21 cellular contexts compared by ENCODE assay signal in the genomic region with DNA sequence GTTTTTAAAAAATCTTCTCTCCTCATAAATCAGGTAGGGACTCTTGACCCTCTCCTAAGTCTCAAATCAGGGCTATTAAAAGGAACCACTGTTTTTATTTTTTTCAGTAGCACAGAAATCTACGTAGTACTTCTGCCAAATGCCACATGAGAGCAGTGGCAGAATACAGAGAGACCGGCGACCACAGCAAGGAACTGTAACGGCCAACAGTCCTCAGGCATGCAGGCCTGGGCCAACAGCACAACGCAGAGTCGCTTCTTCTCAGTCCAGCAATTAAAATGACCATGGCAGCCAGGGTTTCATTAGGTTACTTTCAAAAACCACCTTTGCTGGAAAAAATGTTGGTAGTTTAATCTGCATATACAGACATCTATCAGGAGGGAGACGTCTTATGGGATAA. TPM values are rescaled to one million over a fixed set of nuclear protein-coding genes. Genes with fewer than 3 reads are reported as not detected.
DNase-seq lines count a peak whose midpoint lies in the region; ATAC-seq and TF ChIP-seq lines count a peak whose summit lies in the region.
"Had no signal": no experiment of that assay in that cellular context is flagged by ENCODE, and none has a peak within 500 bp of the region (broad histone marks: within the 10 kb centered on the region; RNA-seq: fewer than 3 reads in every experiment).

No MANE protein-coding gene starts in this region.

- no peak for TF ChIP-seq CTCF in right atrium auricular region (IDR thresholded peaks at IDR 0.05)
- no peak for TF ChIP-seq CTCF in gastrocnemius medialis (IDR thresholded peaks at IDR 0.05 in 4 of 5, conservative IDR thresholded peaks at IDR 0.05 in 1 of 5)

- H3K4me1 ChIP-seq in right atrium auricular region (no peaks in the 10 kb centered on the region), gastrocnemius medialis (peaks cover 15 to 19% of the 10 kb centered on the region in 2 donors), HAP-1 (peaks cover 21% of the 10 kb centered on the region)
- H3K4me1 ChIP-seq: A549 had no signal

- no peak overlapping the region for H3K4me3 Mint-ChIP-seq in T-helper 17 cell
- H3K4me3 Mint-ChIP-seq: CD4-positive, alpha-beta memory T cell; GM23338; H9; HFFc6 had no signal

- peaks cover 2% of the 10 kb centered on the region for H3K4me1 Mint-ChIP-seq in T-helper 17 cell

- H3K9me3 ChIP-seq in right atrium auricular region = no peaks in the 10 kb centered on the region
- H3K9me3 ChIP-seq in T-helper 17 cell (ENCODE audit: control insufficient read depth, low read length, poor library complexity, severe bottlenecking) = no peaks in the 10 kb centered on the region
- H3K9me3 ChIP-seq in gastrocnemius medialis = no peaks in the 10 kb centered on the region
- no peaks in the 10 kb centered on the region for H3K9me3 ChIP-seq in HAP-1
- H3K9me3 ChIP-seq: A549 had no signal

- peak overlapping the region; percentile 24 for H3K27ac Mint-ChIP-seq in T-helper 17 cell
- H3K27ac Mint-ChIP-seq: CD4-positive, alpha-beta memory T cell; GM23338; HFFc6 had no signal

- TF ChIP-seq POLR2A in gastrocnemius medialis (IDR thresholded peaks at IDR 0.05) = no peak

- H3K27ac ChIP-seq in right atrium auricular region = no peak overlapping the region
- H3K27ac ChIP-seq in gastrocnemius medialis = peak overlapping the region; percentile 9 to 48 (median 36)
- H3K27ac ChIP-seq: A549 had no signal

- H3K27me3 Mint-ChIP-seq in T-helper 17 cell = no peaks in the 10 kb centered on the region
- H3K27me3 Mint-ChIP-seq: CD4-positive, alpha-beta memory T cell had no signal

- DNase-seq in Right ventricle myocardium superior (no peak), cardiac septum (ENCODE audit: low spot score) (no peak), left cardiac atrium (no peak), right atrium auricular region (ENCODE audit: low spot score) (no peak), T-helper 17 cell (no peak), gastrocnemius medialis (no peak), HAP-1 (ENCODE audit: low spot score in 2 of 2) (no peak)
- no peak for DNase-seq in stimulated activated naive CD8-positive, alpha-beta T cell treated with anti-CD3 and anti-CD28 coated beads, Interleukin-15, Interleukin-2, amounts not matched to agents 100 U/mL and 50 U/mL, for 24 hours
- DNase-seq: 8988T; ACHN; AML-193; Calu3; CD4-positive, alpha-beta memory T cell; COR-L47; DMS53; DMS79 treated with DMSO at 0.1 percent for 48 hours; GF-D8; H9; HFFc6 had no signal

- in situ Hi-C loops in gastrocnemius medialis (cut with MboI; ENCODE audit: low sequenced_read_pairs in 4 of 4) (no loop called here), HAP-1 (cut with MboI; ENCODE audit: low sequenced_read_pairs) (no loop called here)

- H3K27me3 ChIP-seq in right atrium auricular region = no peaks in the 10 kb centered on the region
- H3K27me3 ChIP-seq in gastrocnemius medialis = no peaks in the 10 kb centered on the region
- no peaks in the 10 kb centered on the region for H3K27me3 ChIP-seq in HAP-1 (ENCODE audit: low read depth)

- H3K36me3 Mint-ChIP-seq in T-helper 17 cell (ENCODE audit: low read depth) = no peaks in the 10 kb centered on the region

- intact Hi-C loops in Right ventricle myocardium superior (cut with DNase I) = no loop called here
- intact Hi-C loops in cardiac septum (cut with DNase I) = no loop called here
- intact Hi-C loops in left cardiac atrium (cut with DNase I) = no loop called here
- intact Hi-C loops in gastrocnemius medialis (cut with DNase I; ENCODE audit: low total_unique reads) = no loop called here

- no peak overlapping the region for H3K4me3 ChIP-seq in right atrium auricular region
- no peak overlapping the region for H3K4me3 ChIP-seq in gastrocnemius medialis
- no peak overlapping the region for H3K4me3 ChIP-seq in HAP-1
- H3K4me3 ChIP-seq: A549, GM23338 had no signal

- H3K36me3 ChIP-seq in right atrium auricular region (no peaks in the 10 kb centered on the region), gastrocnemius medialis (peaks cover 0 to 33% of the 10 kb centered on the region in 2 donors), HAP-1 (replicated peaks) (no peaks in the 10 kb centered on the region)

- ATAC-seq in Right ventricle myocardium superior (ENCODE audit: poor library complexity) = peak; percentile 39
- ATAC-seq in left cardiac atrium = peak; percentile 27 to 55
- no peak for ATAC-seq in T-helper 17 cell
- peak; percentile 34 to 43 for ATAC-seq in gastrocnemius medialis
- ATAC-seq in stimulated activated naive CD8-positive, alpha-beta T cell treated with anti-CD3 and anti-CD28 coated beads, Interleukin-15, Interleukin-2, amounts not matched to agents 100 U/mL and 50 U/mL, for 24 hours = no peak
- ATAC-seq: A549, GM23338 had no signal

RNA-seq across cellular contexts. Expression of a gene that starts 34.2 kb away (rescaled TPM):
- 45.3 TPM for total RNA-seq in Right ventricle myocardium superior
- 84.4 TPM for total RNA-seq in cardiac septum
- 10 to 100 TPM; 48.7 to 78.7 TPM for total RNA-seq in left cardiac atrium
- 10 to 100 TPM; 46.2 to 47.5 TPM for total RNA-seq in right atrium auricular region
- total RNA-seq in T-helper 17 cell = 100 to 1,000 TPM; 110 to 135 TPM
- total RNA-seq in gastrocnemius medialis = 100 to 1,000 TPM; 145 to 381 (median 164) TPM

Comparison
In these comparisons a context has a peak if more than half of its experiments do, and no peak if none do; other contexts are left out.
1. ATAC-seq: peak in Right ventricle myocardium superior (single experiment), left cardiac atrium (2 of 2) and gastrocnemius medialis (2 of 2); none in T-helper 17 cell (single experiment) and stimulated activated naive CD8-positive, alpha-beta T cell treated with anti-CD3 and anti-CD28 coated beads, Interleukin-15, Interleukin-2, amounts not matched to agents 100 U/mL and 50 U/mL, for 24 hours (single experiment).
2. H3K27ac ChIP-seq: peak in gastrocnemius medialis (4 of 4); none in right atrium auricular region (0 of 2).